Comparison of ENCODE assay signal across 8 cellular contexts in genomic region chr18:79528846-79529245, GRCh38.
DNase-seq lines count a peak whose midpoint lies in the region; ATAC-seq and TF ChIP-seq lines count a peak whose summit lies in the region.

No MANE protein-coding gene starts in this region.

- TF ChIP-seq CTCF in Peyer's patch (IDR thresholded peaks at IDR 0.05) (peak; percentile 66 to 88 (median 76)), fibroblast of villous mesenchyme (IDR thresholded peaks at IDR 0.05; ENCODE audit: insufficient read depth, low read depth, low read length) (peak; percentile 94), osteocyte (IDR thresholded peaks at IDR 0.05) (peak; percentile 95), upper lobe of left lung (IDR thresholded peaks at IDR 0.05) (peak; percentile 81 to 86 (median 84))

- TF ChIP-seq POLR2A in Peyer's patch (IDR thresholded peaks at IDR 0.05) = no peak
- TF ChIP-seq POLR2A in upper lobe of left lung (IDR thresholded peaks at IDR 0.05) = no peak

- no peak overlapping the region for H3K4me3 ChIP-seq in Peyer's patch
- no peak overlapping the region for H3K4me3 ChIP-seq in fibroblast of villous mesenchyme (ENCODE audit: low read depth, low read length)
- no peak overlapping the region for H3K4me3 ChIP-seq in upper lobe of left lung

- peaks cover 20% of the 10 kb centered on the region for H3K36me3 Mint-ChIP-seq in activated T-helper 1 cell treated with anti-CD3 and anti-CD28 coated beads, Interleukin-12 subunit alpha, Interleukin-12 subunit beta, Interleukin-2, Interleukin-4 antibody, amounts not matched to agents 30 ng/mL and 10 ng/mL and 1 ng/mL, durations not matched to agents 14 hours and 24 hours and 36 hours (ENCODE audit: low read depth)
- H3K36me3 Mint-ChIP-seq in osteocyte (ENCODE audit: unreplicated experiment) = no peaks in the 10 kb centered on the region

- no peaks in the 10 kb centered on the region for H3K9me3 Mint-ChIP-seq in activated T-helper 1 cell treated with anti-CD3 and anti-CD28 coated beads, Interleukin-12 subunit alpha, Interleukin-12 subunit beta, Interleukin-2, Interleukin-4 antibody, amounts not matched to agents 30 ng/mL and 10 ng/mL and 1 ng/mL, durations not matched to agents 14 hours and 24 hours and 36 hours
- no peaks in the 10 kb centered on the region for H3K9me3 Mint-ChIP-seq in osteocyte (ENCODE audit: unreplicated experiment)

- no peaks in the 10 kb centered on the region for H3K27me3 ChIP-seq in Peyer's patch
- H3K27me3 ChIP-seq in upper lobe of left lung = no peaks in the 10 kb centered on the region

- TF ChIP-seq EP300 in upper lobe of left lung (IDR thresholded peaks at IDR 0.05) = no peak

- DNase-seq in DMS53 treated with DMSO at 0.1 percent for 48 hours (lab: John Stamatoyannopoulos, UW; ENCODE audit: unreplicated experiment) (peak; percentile 11), Peyer's patch (peak; percentile 48 to 85 (median 74)), fibroblast of villous mesenchyme (ENCODE audit: low read depth) (peak; percentile 72), osteocyte (ENCODE audit: extremely low spot score, unreplicated experiment) (no peak), upper lobe of left lung (peak in 1 of 2 donors; percentile 66), NCI-H226 (no peak)
- peak; percentile 64 for DNase-seq in activated T-helper 1 cell treated with anti-CD3 and anti-CD28 coated beads, Interleukin-12 subunit alpha, Interleukin-12 subunit beta, Interleukin-2, Interleukin-4 antibody, amounts not matched to agents 30 ng/mL and 10 ng/mL and 1 ng/mL, durations not matched to agents 14 hours and 24 hours and 36 hours (ENCODE audit: low spot score)

- H3K36me3 ChIP-seq in Peyer's patch = peaks cover 0 to 9% (median 0%) of the 10 kb centered on the region in 3 donors
- peaks cover 0 to 29% (median 6%) of the 10 kb centered on the region in 4 donors for H3K36me3 ChIP-seq in upper lobe of left lung

- peaks cover 20% of the 10 kb centered on the region for H3K4me1 Mint-ChIP-seq in activated T-helper 1 cell treated with anti-CD3 and anti-CD28 coated beads, Interleukin-12 subunit alpha, Interleukin-12 subunit beta, Interleukin-2, Interleukin-4 antibody, amounts not matched to agents 30 ng/mL and 10 ng/mL and 1 ng/mL, durations not matched to agents 14 hours and 24 hours and 36 hours (ENCODE audit: low read depth)
- peaks cover 15% of the 10 kb centered on the region for H3K4me1 Mint-ChIP-seq in osteocyte (ENCODE audit: unreplicated experiment)

- peak; percentile 34 for ATAC-seq in HG03378 (IDR thresholded peaks at IDR 0.05; ENCODE audit: unreplicated experiment)
- peak in 1 of 2 donors; percentile 60 for ATAC-seq in upper lobe of left lung (ENCODE audit: low FRiP score in 2 of 2)

- H3K4me1 ChIP-seq in Peyer's patch (peaks cover 0 to 10% (median 5%) of the 10 kb centered on the region in 4 donors), upper lobe of left lung (peaks cover 10 to 14% (median 11%) of the 10 kb centered on the region in 4 donors)

- H3K27ac ChIP-seq in Peyer's patch = no peak overlapping the region
- H3K27ac ChIP-seq in upper lobe of left lung = no peak overlapping the region

- H3K9me3 ChIP-seq in Peyer's patch (no peaks in the 10 kb centered on the region), upper lobe of left lung (no peaks in the 10 kb centered on the region)

- intact Hi-C loops in activated T-helper 1 cell treated with anti-CD3 and anti-CD28 coated beads, Interleukin-12 subunit alpha, Interleukin-12 subunit beta, Interleukin-2, Interleukin-4 antibody, amounts not matched to agents 30 ng/mL and 10 ng/mL and 1 ng/mL, durations not matched to agents 14 hours and 24 hours and 36 hours (cut with micrococcal nuclease) = loop anchor here (1.0 kb wide), 2 partner anchors 115 to 150 kb away; no protein-coding TSS in a partner anchor

- no peaks in the 10 kb centered on the region for H3K27me3 Mint-ChIP-seq in activated T-helper 1 cell treated with anti-CD3 and anti-CD28 coated beads, Interleukin-12 subunit alpha, Interleukin-12 subunit beta, Interleukin-2, Interleukin-4 antibody, amounts not matched to agents 30 ng/mL and 10 ng/mL and 1 ng/mL, durations not matched to agents 14 hours and 24 hours and 36 hours (ENCODE audit: insufficient read depth)
- H3K27me3 Mint-ChIP-seq in osteocyte (ENCODE audit: unreplicated experiment) = peaks cover 6% of the 10 kb centered on the region

- WGBS in upper lobe of left lung, 2 donors = 58 to 71% methylated on average over 25 to 26 of the region's 26 CpGs

- no peak overlapping the region for H3K4me3 Mint-ChIP-seq in activated T-helper 1 cell treated with anti-CD3 and anti-CD28 coated beads, Interleukin-12 subunit alpha, Interleukin-12 subunit beta, Interleukin-2, Interleukin-4 antibody, amounts not matched to agents 30 ng/mL and 10 ng/mL and 1 ng/mL, durations not matched to agents 14 hours and 24 hours and 36 hours
- no peak overlapping the region for H3K4me3 Mint-ChIP-seq in osteocyte (ENCODE audit: unreplicated experiment)

- H3K27ac Mint-ChIP-seq in activated T-helper 1 cell treated with anti-CD3 and anti-CD28 coated beads, Interleukin-12 subunit alpha, Interleukin-12 subunit beta, Interleukin-2, Interleukin-4 antibody, amounts not matched to agents 30 ng/mL and 10 ng/mL and 1 ng/mL, durations not matched to agents 14 hours and 24 hours and 36 hours = no peak overlapping the region
- H3K27ac Mint-ChIP-seq in osteocyte (ENCODE audit: unreplicated experiment) = no peak overlapping the region

Comparison
In these comparisons a context has a peak if more than half of its experiments do, and no peak if none do; other contexts are left out.
1. DNase-seq: peak in DMS53 treated with DMSO at 0.1 percent for 48 hours (single experiment), Peyer's patch (3 of 3), activated T-helper 1 cell treated with anti-CD3 and anti-CD28 coated beads, Interleukin-12 subunit alpha, Interleukin-12 subunit beta, Interleukin-2, Interleukin-4 antibody, amounts not matched to agents 30 ng/mL and 10 ng/mL and 1 ng/mL, durations not matched to agents 14 hours and 24 hours and 36 hours (single experiment) and fibroblast of villous mesenchyme (single experiment); none in osteocyte (single experiment) and NCI-H226 (single experiment).
2. Peak in every context shown above with its lines, with median percentiles within 50 percentile points of each other: CTCF ChIP-seq.